In genomic region chr1:116984406-116985160, GRCh38 we compare ENCODE assay signal across 10 cellular contexts. TPM values are rescaled to one million over a fixed set of nuclear protein-coding genes. Genes with fewer than 3 reads are reported as not detected.
"Had no signal": no experiment of that assay in that cellular context is flagged by ENCODE, and none has a peak within 500 bp of the region (broad histone marks: within the 10 kb centered on the region; RNA-seq: fewer than 3 reads in every experiment).

No MANE protein-coding gene starts in this region.

- H3K4me3 ChIP-seq: tibial artery had no signal

- H3K36me3 ChIP-seq: tibial artery had no signal

- H3K27ac ChIP-seq: tibial artery, VCaP had no signal

- DNase-seq: activated CD4-positive, alpha-beta T cell treated with anti-CD3 and anti-CD28 coated beads for 36 hours; activated CD8-positive, alpha-beta memory T cell treated with anti-CD3 and anti-CD28 coated beads, Interleukin-2, amount 50 U/mL, for 4 hours; activated CD8-positive, alpha-beta T cell treated with anti-CD3 and anti-CD28 coated beads for 36 hours; nephron progenitor cell; stimulated activated CD4-positive, alpha-beta T cell treated with anti-CD3 and anti-CD28 coated beads, Interleukin-15, amount 100 ng/mL, for 24 hours; stimulated activated CD4-positive, alpha-beta T cell treated with anti-CD3 and anti-CD28 coated beads, Interleukin-4, amount 100 ng/mL, for 24 hours; T1000; tibial artery had no signal

- ATAC-seq: activated CD4-positive, alpha-beta T cell treated with anti-CD3 and anti-CD28 coated beads for 36 hours; activated CD8-positive, alpha-beta T cell treated with anti-CD3 and anti-CD28 coated beads for 36 hours had no signal

- H3K27me3 ChIP-seq: tibial artery had no signal

- H3K9me3 ChIP-seq: tibial artery had no signal

RNA-seq across cellular contexts. Expression of gene CD101, which starts 17.0 kb away (rescaled TPM):
- total RNA-seq: SK-MEL-5 had no signal
